In the genomic region with DNA sequence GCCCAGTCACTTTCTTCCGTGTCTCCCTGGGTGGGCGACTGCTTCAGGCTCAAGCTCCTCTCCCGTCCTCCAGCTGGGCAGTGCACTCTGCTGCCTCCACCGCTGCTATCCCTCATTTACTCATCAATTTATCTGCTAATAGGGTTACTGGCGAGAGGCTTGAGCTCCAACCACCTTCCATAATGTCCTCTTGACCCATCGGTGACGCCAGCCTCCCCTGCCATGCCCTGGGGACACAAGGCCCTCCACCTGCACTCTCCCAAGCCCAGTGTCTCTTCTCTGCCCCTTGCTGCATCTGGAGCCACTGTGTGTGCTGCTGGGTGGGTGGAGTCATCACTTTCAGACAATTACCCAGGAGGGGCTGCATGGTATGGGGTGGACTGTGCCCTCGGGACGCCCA, we compare ENCODE assay signal across 35 cellular contexts.
"Had no signal": no experiment of that assay in that cellular context is flagged by ENCODE, and none has a peak within 500 bp of the region (broad histone marks: within the 10 kb centered on the region; RNA-seq: fewer than 3 reads in every experiment).

No MANE protein-coding gene starts in this region.

- H3K27ac ChIP-seq: adrenal gland, ascending aorta, breast epithelium, cardiac muscle cell, coronary artery, dorsolateral prefrontal cortex, esophagus muscularis mucosa, foreskin keratinocyte, gastrocnemius medialis, heart right ventricle had no signal

- DNase-seq: activated CD4-positive, alpha-beta memory T cell treated with anti-CD3 and anti-CD28 coated beads for 36 hours; activated CD4-positive, alpha-beta T cell treated with anti-CD3 and anti-CD28 coated beads for 36 hours; activated CD4-positive, alpha-beta T cell treated with anti-CD3 and anti-CD28 coated beads, Interleukin-2, amount 10 ng/mL, durations not matched to agents 24 days and 14 days; activated CD4-positive, CD25-positive, alpha-beta regulatory T cell; activated CD4-positive, CD25-positive, alpha-beta regulatory T cell treated with anti-CD3 and anti-CD28 coated beads, Interleukin-2, amount 50 U/mL, for 72 hours; activated CD8-positive, alpha-beta memory T cell treated with anti-CD3 and anti-CD28 coated beads, Interleukin-2, amount 10 ng/mL, durations not matched to agents 7 days and 5 days; activated CD8-positive, alpha-beta memory T cell treated with anti-CD3 and anti-CD28 coated beads, Interleukin-2, amount 50 U/mL, for 4 hours; activated CD8-positive, alpha-beta T cell treated with anti-CD3 and anti-CD28 coated beads, Interleukin-2, amount 10 ng/mL, durations not matched to agents 7 days and 5 days; activated effector memory CD4-positive, alpha-beta T cell treated with anti-CD3 and anti-CD28 coated beads, Interleukin-2, amount 50 U/mL, for 16 hours; activated naive CD4-positive, alpha-beta T cell treated with anti-CD3 and anti-CD28 coated beads for 36 hours; activated naive CD8-positive, alpha-beta T cell treated with anti-CD3 and anti-CD28 coated beads for 36 hours; activated naive CD8-positive, alpha-beta T cell treated with anti-CD3 and anti-CD28 coated beads, Interleukin-2, amount 50 U/mL, for 24 hours; activated T-cell treated with anti-CD3 and anti-CD28 coated beads, Interleukin-2, amount 50 U/mL, for 1 hour; activated T-cell treated with anti-CD3 and anti-CD28 coated beads, Interleukin-2, amount 50 U/mL, for 48 hours; adrenal gland; amygdala; central memory CD4-positive, alpha-beta T cell; cerebellar nuclear complex; dorsolateral prefrontal cortex; effector memory CD4-positive, alpha-beta T cell; endodermal cell; foreskin keratinocyte; gastrocnemius medialis; heart right ventricle; T-helper 2 cell had no signal

- H3K36me3 Mint-ChIP-seq: activated CD4-positive, alpha-beta memory T cell treated with anti-CD3 and anti-CD28 coated beads for 36 hours; activated naive CD4-positive, alpha-beta T cell treated with anti-CD3 and anti-CD28 coated beads, Interleukin-2, amount 50 U/mL, for 24 hours; activated naive CD8-positive, alpha-beta T cell treated with anti-CD3 and anti-CD28 coated beads for 36 hours; brain had no signal

- ATAC-seq: activated CD4-positive, alpha-beta T cell treated with anti-CD3 and anti-CD28 coated beads for 36 hours; activated CD8-positive, alpha-beta memory T cell treated with anti-CD3 and anti-CD28 coated beads, Interleukin-2, amount 10 ng/mL, durations not matched to agents 7 days and 5 days; activated CD8-positive, alpha-beta T cell treated with anti-CD3 and anti-CD28 coated beads, Interleukin-2, amount 10 ng/mL, durations not matched to agents 7 days and 5 days; activated naive CD8-positive, alpha-beta T cell treated with anti-CD3 and anti-CD28 coated beads, Interleukin-2, amount 50 U/mL, for 24 hours; foreskin keratinocyte; gastrocnemius medialis; heart right ventricle had no signal

- H3K4me3 Mint-ChIP-seq: activated CD4-positive, alpha-beta memory T cell treated with anti-CD3 and anti-CD28 coated beads for 36 hours; activated CD4-positive, alpha-beta T cell treated with anti-CD3 and anti-CD28 coated beads for 36 hours; activated CD4-positive, alpha-beta T cell treated with anti-CD3 and anti-CD28 coated beads, Interleukin-2, amount 10 ng/mL, durations not matched to agents 24 days and 14 days; activated CD8-positive, alpha-beta memory T cell treated with anti-CD3 and anti-CD28 coated beads, Interleukin-2, amount 10 ng/mL, durations not matched to agents 7 days and 5 days; activated CD8-positive, alpha-beta T cell treated with anti-CD3 and anti-CD28 coated beads, Interleukin-2, amount 10 ng/mL, durations not matched to agents 7 days and 5 days; activated naive CD4-positive, alpha-beta T cell treated with anti-CD3 and anti-CD28 coated beads for 36 hours; activated naive CD4-positive, alpha-beta T cell treated with anti-CD3 and anti-CD28 coated beads, Interleukin-2, amount 50 U/mL, for 24 hours; activated naive CD8-positive, alpha-beta T cell treated with anti-CD3 and anti-CD28 coated beads for 36 hours; activated naive CD8-positive, alpha-beta T cell treated with anti-CD3 and anti-CD28 coated beads, Interleukin-2, amount 50 U/mL, for 24 hours; activated T-helper 1 cell treated with anti-CD3 and anti-CD28 coated beads, Interleukin-12 subunit alpha, Interleukin-12 subunit beta, Interleukin-2, Interleukin-4 antibody, amounts not matched to agents 30 ng/mL and 10 ng/mL and 1 ng/mL, durations not matched to agents 14 hours and 24 hours and 36 hours; brain; dendritic cell treated with granulocyte-macrophage colony-stimulating factor and Interleukin-4, amounts not matched to agents 40 ng/mL and 50 ng/mL, for 4 days; endodermal cell had no signal

- H3K9me3 ChIP-seq: adrenal gland, ascending aorta, gastrocnemius medialis had no signal

- H3K36me3 ChIP-seq: adrenal gland, ascending aorta, breast epithelium, cardiac muscle cell, esophagus muscularis mucosa, gastrocnemius medialis, heart right ventricle had no signal

- H3K4me1 Mint-ChIP-seq: activated CD4-positive, alpha-beta T cell treated with anti-CD3 and anti-CD28 coated beads for 36 hours; activated CD4-positive, alpha-beta T cell treated with anti-CD3 and anti-CD28 coated beads, Interleukin-2, amount 10 ng/mL, durations not matched to agents 24 days and 14 days; activated CD8-positive, alpha-beta memory T cell treated with anti-CD3 and anti-CD28 coated beads, Interleukin-2, amount 10 ng/mL, durations not matched to agents 7 days and 5 days; activated naive CD4-positive, alpha-beta T cell treated with anti-CD3 and anti-CD28 coated beads, Interleukin-2, amount 50 U/mL, for 24 hours; activated naive CD8-positive, alpha-beta T cell treated with anti-CD3 and anti-CD28 coated beads for 36 hours; activated naive CD8-positive, alpha-beta T cell treated with anti-CD3 and anti-CD28 coated beads, Interleukin-2, amount 50 U/mL, for 24 hours had no signal

- H3K4me1 ChIP-seq: adrenal gland, ascending aorta, breast epithelium, esophagus muscularis mucosa, foreskin keratinocyte, gastrocnemius medialis, heart right ventricle had no signal

- H3K27me3 Mint-ChIP-seq: activated CD4-positive, alpha-beta memory T cell treated with anti-CD3 and anti-CD28 coated beads for 36 hours; activated CD4-positive, alpha-beta T cell treated with anti-CD3 and anti-CD28 coated beads for 36 hours; activated CD4-positive, alpha-beta T cell treated with anti-CD3 and anti-CD28 coated beads, Interleukin-2, amount 10 ng/mL, durations not matched to agents 24 days and 14 days; activated CD8-positive, alpha-beta memory T cell treated with anti-CD3 and anti-CD28 coated beads, Interleukin-2, amount 10 ng/mL, durations not matched to agents 7 days and 5 days; activated naive CD4-positive, alpha-beta T cell treated with anti-CD3 and anti-CD28 coated beads, Interleukin-2, amount 50 U/mL, for 24 hours; activated naive CD8-positive, alpha-beta T cell treated with anti-CD3 and anti-CD28 coated beads for 36 hours; activated naive CD8-positive, alpha-beta T cell treated with anti-CD3 and anti-CD28 coated beads, Interleukin-2, amount 50 U/mL, for 24 hours; dendritic cell treated with granulocyte-macrophage colony-stimulating factor and Interleukin-4, amounts not matched to agents 40 ng/mL and 50 ng/mL, for 4 days had no signal

- H3K27me3 ChIP-seq: adrenal gland, ascending aorta, breast epithelium, cardiac muscle cell, foreskin keratinocyte, gastrocnemius medialis had no signal

- H3K4me3 ChIP-seq: adrenal gland, ascending aorta, breast epithelium, cardiac muscle cell, coronary artery, dorsolateral prefrontal cortex, esophagus muscularis mucosa, gastrocnemius medialis, heart right ventricle had no signal

- H3K27ac Mint-ChIP-seq: activated CD4-positive, alpha-beta memory T cell treated with anti-CD3 and anti-CD28 coated beads for 36 hours; activated CD4-positive, alpha-beta T cell treated with anti-CD3 and anti-CD28 coated beads for 36 hours; activated CD4-positive, alpha-beta T cell treated with anti-CD3 and anti-CD28 coated beads, Interleukin-2, amount 10 ng/mL, durations not matched to agents 24 days and 14 days; activated CD8-positive, alpha-beta memory T cell treated with anti-CD3 and anti-CD28 coated beads, Interleukin-2, amount 10 ng/mL, durations not matched to agents 7 days and 5 days; activated CD8-positive, alpha-beta T cell treated with anti-CD3 and anti-CD28 coated beads, Interleukin-2, amount 10 ng/mL, durations not matched to agents 7 days and 5 days; activated naive CD4-positive, alpha-beta T cell treated with anti-CD3 and anti-CD28 coated beads for 36 hours; activated naive CD4-positive, alpha-beta T cell treated with anti-CD3 and anti-CD28 coated beads, Interleukin-2, amount 50 U/mL, for 24 hours; activated naive CD8-positive, alpha-beta T cell treated with anti-CD3 and anti-CD28 coated beads for 36 hours; activated naive CD8-positive, alpha-beta T cell treated with anti-CD3 and anti-CD28 coated beads, Interleukin-2, amount 50 U/mL, for 24 hours; activated T-helper 1 cell treated with anti-CD3 and anti-CD28 coated beads, Interleukin-12 subunit alpha, Interleukin-12 subunit beta, Interleukin-2, Interleukin-4 antibody, amounts not matched to agents 30 ng/mL and 10 ng/mL and 1 ng/mL, durations not matched to agents 14 hours and 24 hours and 36 hours; activated T-helper 2 cell treated with anti-CD3 and anti-CD28 coated beads, Interferon-gamma antibody, Interleukin-2, Interleukin-4, amounts not matched to agents 10 μg/mL and 5 μg/mL and 100 μg/mL, durations not matched to agents 14 hours and 24 hours and 36 hours; brain; dendritic cell treated with granulocyte-macrophage colony-stimulating factor and Interleukin-4, amounts not matched to agents 40 ng/mL and 50 ng/mL, for 4 days had no signal
